19 cellular contexts compared by ENCODE assay signal in genomic region chr12:57481671-57482070, GRCh38. TPM values are rescaled to one million over a fixed set of nuclear protein-coding genes. Genes with fewer than 3 reads are reported as not detected.
DNase-seq lines count a peak whose midpoint lies in the region; ATAC-seq and TF ChIP-seq lines count a peak whose summit lies in the region.
"Had no signal": no experiment of that assay in that cellular context is flagged by ENCODE, and none has a peak within 500 bp of the region (broad histone marks: within the 10 kb centered on the region; RNA-seq: fewer than 3 reads in every experiment).

No MANE protein-coding gene starts in this region.

- no peaks in the 10 kb centered on the region for H3K79me2 ChIP-seq in hepatocyte

- H4K20me1 ChIP-seq in hepatocyte (ENCODE audit: insufficient read depth, poor library complexity, severe bottlenecking): no peaks in the 10 kb centered on the region

- peaks cover 41% of the 10 kb centered on the region for H3K4me1 ChIP-seq in CD4-positive, alpha-beta memory T cell (ENCODE audit: insufficient read depth, low read length)
- no peaks in the 10 kb centered on the region for H3K4me1 ChIP-seq in hepatocyte (ENCODE audit: insufficient read depth)
- H3K4me1 ChIP-seq: adrenal gland had no signal

- H3K4me2 ChIP-seq in hepatocyte: no peak overlapping the region

- H3K9me3 Mint-ChIP-seq in CD4-positive, alpha-beta memory T cell: peaks cover 0 to 3% (median 0%) of the 10 kb centered on the region in 8 donors
- no peaks in the 10 kb centered on the region for H3K9me3 Mint-ChIP-seq in activated T-helper 2 cell treated with anti-CD3 and anti-CD28 coated beads, Interferon-gamma antibody, Interleukin-2, Interleukin-4, amounts not matched to agents 10 μg/mL and 5 μg/mL and 100 μg/mL, durations not matched to agents 14 hours and 24 hours and 36 hours
- no peaks in the 10 kb centered on the region for H3K9me3 Mint-ChIP-seq in naive B cell
- H3K9me3 Mint-ChIP-seq: HFFc6 had no signal

- DNase-seq in CD4-positive, alpha-beta memory T cell: peak in 1 of 5 donors; percentile 27
- peak; percentile 17 for DNase-seq in H7
- DNase-seq in activated T-helper 2 cell treated with anti-CD3 and anti-CD28 coated beads, Interferon-gamma antibody, Interleukin-2, Interleukin-4, amounts not matched to agents 10 μg/mL and 5 μg/mL and 100 μg/mL, durations not matched to agents 14 hours and 24 hours and 36 hours (ENCODE audit: low spot score): no peak
- no peak for DNase-seq in naive B cell
- DNase-seq in stimulated activated naive CD4-positive, alpha-beta T cell treated with Interleukin-2 at 50 U/mL for 16 hours (lab: John Stamatoyannopoulos, UW): no peak
- DNase-seq in hepatocyte (ENCODE audit: low spot score): no peak
- DNase-seq: adrenal gland; DMS153; HFFc6; hypothalamus; left cardiac atrium; NCI-H2029 treated with DMSO at 0.1 percent for 48 hours; NCI-H524 treated with DMSO at 0.1 percent for 48 hours; OCI-M1; stimulated activated CD4-positive, alpha-beta T cell treated with anti-CD3 and anti-CD28 coated beads, Interleukin-1b, Interleukin-23, amount 100 ng/mL, for 48 hours had no signal

- CTCF ChIA-PET in CD4-positive, alpha-beta memory T cell (lab: Charles Lee; ENCODE audit: partially characterized antibody): interaction anchor here (10.7 kb wide), 1 partner anchor 19 kb away, joined by 204 read pairs; the partner anchor contains the start of gene GLI1

- peak overlapping the region; percentile 98 to 100 (median 99) for H3K27ac Mint-ChIP-seq in CD4-positive, alpha-beta memory T cell
- peak overlapping the region; percentile 80 for H3K27ac Mint-ChIP-seq in activated T-helper 2 cell treated with anti-CD3 and anti-CD28 coated beads, Interferon-gamma antibody, Interleukin-2, Interleukin-4, amounts not matched to agents 10 μg/mL and 5 μg/mL and 100 μg/mL, durations not matched to agents 14 hours and 24 hours and 36 hours
- H3K27ac Mint-ChIP-seq in naive B cell: peak overlapping the region; percentile 90 to 99 (median 98)
- H3K27ac Mint-ChIP-seq: HFFc6 had no signal

- POLR2A ChIA-PET in CD4-positive, alpha-beta memory T cell (lab: Charles Lee; ENCODE audit: partially characterized antibody): interaction anchor here (1.1 to 10.2 kb wide), 3 partner anchors 12 to 38 kb away, joined by 4 to 225 read pairs (median 82); partner anchors contain the start of genes DDIT3 and GLI1

- no peak overlapping the region for H3K4me3 ChIP-seq in CD4-positive, alpha-beta memory T cell (ENCODE audit: low read length in 2 of 2)
- H3K4me3 ChIP-seq in H7 (ENCODE audit: insufficient read depth, low read depth, low read length): no peak overlapping the region
- H3K4me3 ChIP-seq in hepatocyte: no peak overlapping the region
- H3K4me3 ChIP-seq: adrenal gland, tibial nerve had no signal

- intact Hi-C loops in CD4-positive, alpha-beta memory T cell (cut with micrococcal nuclease): no loop called here
- intact Hi-C loops in activated T-helper 2 cell treated with anti-CD3 and anti-CD28 coated beads, Interferon-gamma antibody, Interleukin-2, Interleukin-4, amounts not matched to agents 10 μg/mL and 5 μg/mL and 100 μg/mL, durations not matched to agents 14 hours and 24 hours and 36 hours (cut with micrococcal nuclease): no loop called here

- no peaks in the 10 kb centered on the region for H3K9me3 ChIP-seq in CD4-positive, alpha-beta memory T cell (ENCODE audit: control insufficient read depth in 1 of 2, low read length in 2 of 2)
- no peaks in the 10 kb centered on the region for H3K9me3 ChIP-seq in hepatocyte (ENCODE audit: low read depth)
- H3K9me3 ChIP-seq: adrenal gland, tibial nerve had no signal

- WGBS in hepatocyte (ENCODE audit: low lambda C conversion rate, missing lambda C conversion rate): 53% methylated on average over 1 of the region's 1 CpG

- peaks cover 5 to 17% of the 10 kb centered on the region in 2 donors for H3K36me3 Mint-ChIP-seq in CD4-positive, alpha-beta memory T cell
- peaks cover 23% of the 10 kb centered on the region for H3K36me3 Mint-ChIP-seq in activated T-helper 2 cell treated with anti-CD3 and anti-CD28 coated beads, Interferon-gamma antibody, Interleukin-2, Interleukin-4, amounts not matched to agents 10 μg/mL and 5 μg/mL and 100 μg/mL, durations not matched to agents 14 hours and 24 hours and 36 hours (ENCODE audit: low read depth)
- no peaks in the 10 kb centered on the region for H3K36me3 Mint-ChIP-seq in naive B cell

- no peaks in the 10 kb centered on the region for H3K27me3 Mint-ChIP-seq in CD4-positive, alpha-beta memory T cell
- H3K27me3 Mint-ChIP-seq in activated T-helper 2 cell treated with anti-CD3 and anti-CD28 coated beads, Interferon-gamma antibody, Interleukin-2, Interleukin-4, amounts not matched to agents 10 μg/mL and 5 μg/mL and 100 μg/mL, durations not matched to agents 14 hours and 24 hours and 36 hours (ENCODE audit: low read depth): no peaks in the 10 kb centered on the region
- H3K27me3 Mint-ChIP-seq in naive B cell: no peaks in the 10 kb centered on the region

- ATAC-seq in naive B cell (ENCODE audit: low read depth in 2 of 2): no peak
- ATAC-seq in HG03045 (IDR thresholded peaks at IDR 0.05; ENCODE audit: unreplicated experiment): no peak
- ATAC-seq: left cardiac atrium, sciatic nerve had no signal

- H3K4me3 Mint-ChIP-seq in CD4-positive, alpha-beta memory T cell: peak overlapping the region in 5 of 8 donors; percentile 17 to 80 (median 58)
- no peak overlapping the region for H3K4me3 Mint-ChIP-seq in activated T-helper 2 cell treated with anti-CD3 and anti-CD28 coated beads, Interferon-gamma antibody, Interleukin-2, Interleukin-4, amounts not matched to agents 10 μg/mL and 5 μg/mL and 100 μg/mL, durations not matched to agents 14 hours and 24 hours and 36 hours (ENCODE audit: low read depth)
- H3K4me3 Mint-ChIP-seq in naive B cell: peak overlapping the region; percentile 2 to 98 (median 63)
- H3K4me3 Mint-ChIP-seq: HFFc6 had no signal

- peaks cover 39 to 60% (median 46%) of the 10 kb centered on the region in 4 donors for H3K4me1 Mint-ChIP-seq in CD4-positive, alpha-beta memory T cell
- peaks cover 37% of the 10 kb centered on the region for H3K4me1 Mint-ChIP-seq in activated T-helper 2 cell treated with anti-CD3 and anti-CD28 coated beads, Interferon-gamma antibody, Interleukin-2, Interleukin-4, amounts not matched to agents 10 μg/mL and 5 μg/mL and 100 μg/mL, durations not matched to agents 14 hours and 24 hours and 36 hours (ENCODE audit: low read depth)
- peaks cover 58 to 68% (median 62%) of the 10 kb centered on the region in 3 donors for H3K4me1 Mint-ChIP-seq in naive B cell

- H3K36me3 ChIP-seq in CD4-positive, alpha-beta memory T cell (ENCODE audit: insufficient read depth, low read length): no peaks in the 10 kb centered on the region
- H3K36me3 ChIP-seq in H7 (replicated peaks; ENCODE audit: control insufficient read depth, insufficient read depth, low read length) (no peaks in the 10 kb centered on the region), hepatocyte (replicated peaks; ENCODE audit: insufficient read depth, low read depth) (no peaks in the 10 kb centered on the region)
- H3K36me3 ChIP-seq: adrenal gland, tibial nerve had no signal

- no peak for TF ChIP-seq CTCF in hepatocyte (IDR thresholded peaks at IDR 0.05; ENCODE audit: poor library complexity)

- H2AFZ ChIP-seq in hepatocyte: no peak overlapping the region

- no peaks in the 10 kb centered on the region for H3K27me3 ChIP-seq in CD4-positive, alpha-beta memory T cell (ENCODE audit: insufficient read depth, low read length)
- H3K27me3 ChIP-seq in H7 (ENCODE audit: control insufficient read depth, insufficient read depth, low read length): peaks cover 7% of the 10 kb centered on the region
- H3K27me3 ChIP-seq in hepatocyte: peaks cover 12% of the 10 kb centered on the region
- H3K27me3 ChIP-seq: adrenal gland had no signal

- peak overlapping the region; percentile 86 for H3K27ac ChIP-seq in CD4-positive, alpha-beta memory T cell (ENCODE audit: low read depth, low read length)
- H3K27ac ChIP-seq in hepatocyte: no peak overlapping the region
- H3K27ac ChIP-seq: adrenal gland had no signal

- no peaks in the 10 kb centered on the region for H3K9me2 ChIP-seq in hepatocyte (replicated peaks; ENCODE audit: insufficient read depth)

RNA-seq across cellular contexts. Expression of gene ARHGAP9, which starts 2.0 kb away (rescaled TPM):
- total RNA-seq in CD4-positive, alpha-beta memory T cell: 100 to 1,000 TPM; 266 to 278 TPM
- 100 to 1,000 TPM; 206 to 216 TPM for polyA plus RNA-seq in CD4-positive, alpha-beta memory T cell
- total RNA-seq in H7 (2014; rRNA removed; shearing (Covaris generic)): 2.6 and 6.3 TPM in 2 replicates
- 105 and 106 TPM in 2 replicates for total RNA-seq in activated T-helper 2 cell treated with anti-CD3 and anti-CD28 coated beads, Interferon-gamma antibody, Interleukin-2, Interleukin-4, amounts not matched to agents 10 μg/mL and 5 μg/mL and 100 μg/mL, durations not matched to agents 14 hours and 24 hours and 36 hours
- polyA plus RNA-seq in naive B cell (ENCODE audit: low read depth in 6 of 6): 100 to 1,000 TPM; 152 to 231 (median 164) TPM
- total RNA-seq in hepatocyte: 0.44 and 2.0 TPM in 2 replicates
- 2.2 and 3.6 TPM in 2 replicates for polyA plus RNA-seq in hepatocyte

RNA-seq across cellular contexts. Expression of gene MARS1, which starts 6.2 kb away (rescaled TPM):
- 100 to 1,000 TPM; 224 to 242 TPM for total RNA-seq in CD4-positive, alpha-beta memory T cell
- 100 to 1,000 TPM in 1 of 2 donors, 10 to 100 TPM in 1; 84.8 to 114 TPM for polyA plus RNA-seq in CD4-positive, alpha-beta memory T cell
- total RNA-seq in H7 (2014; rRNA removed; shearing (Covaris generic)): 223 and 297 TPM in 2 replicates
- 249 and 257 TPM in 2 replicates for total RNA-seq in activated T-helper 2 cell treated with anti-CD3 and anti-CD28 coated beads, Interferon-gamma antibody, Interleukin-2, Interleukin-4, amounts not matched to agents 10 μg/mL and 5 μg/mL and 100 μg/mL, durations not matched to agents 14 hours and 24 hours and 36 hours
- polyA plus RNA-seq in naive B cell (ENCODE audit: low read depth in 6 of 6): 10 to 100 TPM; 53.1 to 78.7 (median 63.0) TPM
- 117 and 124 TPM in 2 replicates for total RNA-seq in hepatocyte
- 147 and 158 TPM in 2 replicates for polyA plus RNA-seq in hepatocyte

RNA-seq across cellular contexts. Expression of gene GLI1, which starts 22.1 kb away (rescaled TPM):
- under 1 TPM; 0.30 to 0.35 TPM for total RNA-seq in CD4-positive, alpha-beta memory T cell
- polyA plus RNA-seq in CD4-positive, alpha-beta memory T cell: not detected
- total RNA-seq in H7 (2014; rRNA removed; shearing (Covaris generic)): 9.7 and 13.1 TPM in 2 replicates
- 1.3 and 1.5 TPM in 2 replicates for total RNA-seq in activated T-helper 2 cell treated with anti-CD3 and anti-CD28 coated beads, Interferon-gamma antibody, Interleukin-2, Interleukin-4, amounts not matched to agents 10 μg/mL and 5 μg/mL and 100 μg/mL, durations not matched to agents 14 hours and 24 hours and 36 hours
- polyA plus RNA-seq in naive B cell (ENCODE audit: low read depth in 6 of 6): 1 to 10 TPM in 4 of 6 donors, under 1 TPM in 2; 0.27 to 2.4 (median 1.1) TPM
- 5.9 and 7.6 TPM in 2 replicates for total RNA-seq in hepatocyte
- 5.1 and 6.0 TPM in 2 replicates for polyA plus RNA-seq in hepatocyte

RNA-seq across cellular contexts. Expression of gene INHBE, which starts 26.6 kb away (rescaled TPM):
- total RNA-seq in CD4-positive, alpha-beta memory T cell: not detected
- not detected for polyA plus RNA-seq in CD4-positive, alpha-beta memory T cell
- total RNA-seq in H7 (2014; rRNA removed; shearing (Covaris generic)): 9.6 and 10.4 TPM in 2 replicates
- 0.25 and 0.39 TPM in 2 replicates for total RNA-seq in activated T-helper 2 cell treated with anti-CD3 and anti-CD28 coated beads, Interferon-gamma antibody, Interleukin-2, Interleukin-4, amounts not matched to agents 10 μg/mL and 5 μg/mL and 100 μg/mL, durations not matched to agents 14 hours and 24 hours and 36 hours
- under 1 TPM in 1 of 6 donors, not detected in 5; 0.44 TPM for polyA plus RNA-seq in naive B cell (ENCODE audit: low read depth in 6 of 6)
- total RNA-seq in hepatocyte: 44.2 and 45.9 TPM in 2 replicates
- 6.1 and 15.1 TPM in 2 replicates for polyA plus RNA-seq in hepatocyte
- total RNA-seq: adrenal gland, left cardiac atrium, mononuclear cell, sciatic nerve, tibial nerve had no signal
- polyA plus RNA-seq: adrenal gland had no signal

RNA-seq across cellular contexts. Expression of gene DDIT3, which starts 38.6 kb away (rescaled TPM):
- 10 to 100 TPM; 38.5 to 40.8 TPM for total RNA-seq in CD4-positive, alpha-beta memory T cell
- polyA plus RNA-seq in CD4-positive, alpha-beta memory T cell: 10 to 100 TPM; 15.4 to 22.8 TPM
- total RNA-seq in H7 (2014; rRNA removed; shearing (Covaris generic)): 7.1 and 8.3 TPM in 2 replicates
- 10.9 and 11.4 TPM in 2 replicates for total RNA-seq in activated T-helper 2 cell treated with anti-CD3 and anti-CD28 coated beads, Interferon-gamma antibody, Interleukin-2, Interleukin-4, amounts not matched to agents 10 μg/mL and 5 μg/mL and 100 μg/mL, durations not matched to agents 14 hours and 24 hours and 36 hours
- 10 to 100 TPM; 33.3 to 62.2 (median 51.0) TPM for polyA plus RNA-seq in naive B cell (ENCODE audit: low read depth in 6 of 6)
- 92.7 and 105 TPM in 2 replicates for total RNA-seq in hepatocyte
- 133 and 145 TPM in 2 replicates for polyA plus RNA-seq in hepatocyte

Comparison
In these comparisons a context has a peak if more than half of its experiments do, and no peak if none do; other contexts are left out.
1. RNA of gene ARHGAP9, which starts 2.0 kb away (total RNA-seq): 266 to 278 TPM in CD4-positive, alpha-beta memory T cell and 105 to 106 TPM in activated T-helper 2 cell treated with anti-CD3 and anti-CD28 coated beads, Interferon-gamma antibody, Interleukin-2, Interleukin-4, amounts not matched to agents 10 μg/mL and 5 μg/mL and 100 μg/mL, durations not matched to agents 14 hours and 24 hours and 36 hours; 2.6 to 6.3 TPM in H7 and 0.44 to 2.0 TPM in hepatocyte; every median in the first group is over 10 times any median in the second.
2. Peak in every context shown above with its lines, with median percentiles within 50 percentile points of each other: H3K27ac Mint-ChIP-seq.